ENCODE assay signal across 8 cellular contexts in the genomic region with DNA sequence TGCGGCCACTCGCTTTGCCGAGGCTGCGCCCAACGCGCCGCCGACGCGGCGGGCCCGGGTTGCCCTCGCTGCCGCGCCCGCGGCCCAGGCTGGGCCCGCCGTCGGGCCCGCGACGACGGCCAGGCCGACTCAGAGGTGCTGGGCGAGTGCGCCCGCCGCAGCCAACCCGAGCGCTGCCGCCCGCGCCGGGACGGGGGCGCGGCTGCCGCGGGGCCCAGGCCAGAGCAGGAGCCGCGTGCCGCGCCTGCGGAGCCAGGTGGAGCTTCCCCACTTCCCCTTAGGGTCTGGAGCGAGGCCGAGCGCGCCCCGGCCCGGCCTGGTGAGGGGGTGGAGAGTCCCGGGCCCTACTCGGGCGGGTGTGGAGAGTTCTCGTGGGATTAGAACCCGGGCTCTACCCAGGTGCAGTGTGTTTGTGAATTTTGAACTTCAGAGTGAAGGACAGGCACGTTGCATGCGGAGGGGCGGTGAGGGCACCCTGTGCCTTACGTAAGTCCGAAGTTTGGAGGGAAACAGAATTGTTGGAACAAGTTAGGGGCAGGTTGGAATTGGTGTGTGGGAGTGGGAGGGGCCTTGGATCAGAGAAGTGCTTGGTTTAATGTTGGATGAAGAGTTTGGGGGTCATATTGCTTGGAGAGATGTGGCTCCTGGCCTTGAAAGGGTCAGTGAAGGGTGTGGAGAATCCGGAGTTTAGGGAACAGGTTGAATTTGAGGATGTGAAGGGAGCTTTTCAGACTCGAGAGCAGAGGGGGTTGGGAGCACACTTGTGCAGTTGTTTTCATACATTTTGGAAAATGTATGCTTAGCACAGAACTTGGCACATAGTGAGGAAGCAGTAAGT. TPM values are rescaled to one million over a fixed set of nuclear protein-coding genes. Genes with fewer than 3 reads are reported as not detected.
DNase-seq lines count a peak whose midpoint lies in the region; ATAC-seq and TF ChIP-seq lines count a peak whose summit lies in the region.

No MANE protein-coding gene starts in this region.

- no peak for TF ChIP-seq POLR2A in GM18505 (IDR thresholded peaks at IDR 0.05; ENCODE audit: borderline replicate concordance, extremely low read depth, insufficient read depth, insufficient read length)

- H3K4me1 ChIP-seq in ACC112 (ENCODE audit: control insufficient read depth, insufficient read depth, low read length, unreplicated experiment) (peaks cover 23% of the 10 kb centered on the region), mucosa of descending colon (ENCODE audit: low read depth) (peaks cover 14% of the 10 kb centered on the region)

- peak overlapping the region; percentile 87 for H3K27ac Mint-ChIP-seq in activated CD8-positive, alpha-beta T cell treated with anti-CD3 and anti-CD28 coated beads for 36 hours
- H3K27ac Mint-ChIP-seq in endothelial cell (ENCODE audit: unreplicated experiment), result peak overlapping the region; percentile 89

- peaks cover 49% of the 10 kb centered on the region for H3K79me2 ChIP-seq in ACC112 (ENCODE audit: control insufficient read depth, insufficient read depth, low read length, unreplicated experiment)

- H3K9me3 Mint-ChIP-seq in activated CD8-positive, alpha-beta T cell treated with anti-CD3 and anti-CD28 coated beads for 36 hours, result no peaks in the 10 kb centered on the region
- H3K9me3 Mint-ChIP-seq in endothelial cell (ENCODE audit: unreplicated experiment), result no peaks in the 10 kb centered on the region

- POLR2A ChIA-PET in activated CD8-positive, alpha-beta T cell treated with anti-CD3 and anti-CD28 coated beads for 36 hours (lab: Charles Lee), result interaction anchor here (0.5 to 2.4 kb wide), 7 partner anchors 21 to 516 kb away, joined by 3 to 7 read pairs (median 3); a partner anchor contains a TSS

- peaks cover 39% of the 10 kb centered on the region for H3K4me1 Mint-ChIP-seq in activated CD8-positive, alpha-beta T cell treated with anti-CD3 and anti-CD28 coated beads for 36 hours (ENCODE audit: low read depth)
- H3K4me1 Mint-ChIP-seq in endothelial cell (ENCODE audit: unreplicated experiment), result peaks cover 29% of the 10 kb centered on the region

- H2AFZ ChIP-seq in ACC112 (ENCODE audit: low read length, unreplicated experiment), result peak overlapping the region; percentile 54

- TF ChIP-seq CTCF in activated CD8-positive, alpha-beta T cell treated with anti-CD3 and anti-CD28 coated beads for 36 hours (IDR thresholded peaks at IDR 0.05), result no peak
- no peak for TF ChIP-seq CTCF in endothelial cell (IDR thresholded peaks at IDR 0.05; ENCODE audit: unreplicated experiment)
- TF ChIP-seq CTCF in mucosa of descending colon (IDR thresholded peaks at IDR 0.05), result no peak

- H3K27me3 ChIP-seq in ACC112 (ENCODE audit: insufficient read depth, low read length), result no peaks in the 10 kb centered on the region

- DNase-seq in NCI-H510A treated with DMSO at 0.1 percent for 48 hours (lab: John Stamatoyannopoulos, UW), result peak; percentile 40
- peak; percentile 64 for DNase-seq in activated CD8-positive, alpha-beta T cell treated with anti-CD3 and anti-CD28 coated beads for 36 hours
- DNase-seq in endothelial cell (ENCODE audit: low spot score), result peak; percentile 60
- DNase-seq in mucosa of descending colon, result peak; percentile 49 to 78 (median 76)
- peak; percentile 67 for DNase-seq in stimulated activated naive CD8-positive, alpha-beta T cell treated with anti-CD3 and anti-CD28 coated beads, Interleukin-15, Interleukin-2, amounts not matched to agents 100 U/mL and 50 U/mL, for 24 hours

- H3K27me3 Mint-ChIP-seq in activated CD8-positive, alpha-beta T cell treated with anti-CD3 and anti-CD28 coated beads for 36 hours, result no peaks in the 10 kb centered on the region
- H3K27me3 Mint-ChIP-seq in endothelial cell (ENCODE audit: unreplicated experiment), result peaks cover 4% of the 10 kb centered on the region

- ATAC-seq in GM18505 (IDR thresholded peaks at IDR 0.05; ENCODE audit: unreplicated experiment) (peak; percentile 50), HG02884 (IDR thresholded peaks at IDR 0.05; ENCODE audit: unreplicated experiment) (peak; percentile 35), mucosa of descending colon (peak; percentile 75)
- peak; percentile 54 for ATAC-seq in activated CD8-positive, alpha-beta T cell treated with anti-CD3 and anti-CD28 coated beads for 36 hours
- peak; percentile 81 for ATAC-seq in stimulated activated naive CD8-positive, alpha-beta T cell treated with anti-CD3 and anti-CD28 coated beads, Interleukin-15, Interleukin-2, amounts not matched to agents 100 U/mL and 50 U/mL, for 24 hours

- H3K4me3 Mint-ChIP-seq in activated CD8-positive, alpha-beta T cell treated with anti-CD3 and anti-CD28 coated beads for 36 hours, result peak overlapping the region; percentile 91
- H3K4me3 Mint-ChIP-seq in endothelial cell (ENCODE audit: unreplicated experiment), result peak overlapping the region; percentile 96

- peaks cover 10% of the 10 kb centered on the region for H3K36me3 Mint-ChIP-seq in activated CD8-positive, alpha-beta T cell treated with anti-CD3 and anti-CD28 coated beads for 36 hours (ENCODE audit: low read depth)
- H3K36me3 Mint-ChIP-seq in endothelial cell (ENCODE audit: low read depth, unreplicated experiment), result no peaks in the 10 kb centered on the region

- H3K27ac ChIP-seq in ACC112 (ENCODE audit: low read depth, low read length), result peak overlapping the region; percentile 58; the same call in 1 of the 2 replicates

- H3K4me3 ChIP-seq in ACC112 (ENCODE audit: low read depth, low read length), result peak overlapping the region; percentile 81
- peak overlapping the region; percentile 62 for H3K4me3 ChIP-seq in mucosa of descending colon

- CTCF ChIA-PET in activated CD8-positive, alpha-beta T cell treated with anti-CD3 and anti-CD28 coated beads for 36 hours (lab: Charles Lee), result interaction anchor here (0.7 to 1.7 kb wide), 3 partner anchors 9 to 19 kb away, joined by 3 to 12 read pairs (median 5); no protein-coding TSS in a partner anchor

- no peaks in the 10 kb centered on the region for H3K9me3 ChIP-seq in mucosa of descending colon

- intact Hi-C loops in activated CD8-positive, alpha-beta T cell treated with anti-CD3 and anti-CD28 coated beads for 36 hours (cut with micrococcal nuclease), result no loop called here
- intact Hi-C loops in mucosa of descending colon (cut with DNase I, micrococcal nuclease), result no loop called here

- no peaks in the 10 kb centered on the region for H3K36me3 ChIP-seq in ACC112 (ENCODE audit: insufficient read depth, low read length)
- no peaks in the 10 kb centered on the region for H3K36me3 ChIP-seq in mucosa of descending colon (ENCODE audit: low read depth)

RNA-seq across cellular contexts. Expression of a gene that starts 0.7 kb away (rescaled TPM):
- total RNA-seq in activated CD8-positive, alpha-beta T cell treated with anti-CD3 and anti-CD28 coated beads for 36 hours, result 10 to 100 TPM; 13.9 to 14.2 TPM
- total RNA-seq in endothelial cell (ENCODE audit: unreplicated experiment), result 16.8 TPM
- 10 to 100 TPM; 12.5 to 22.0 (median 14.0) TPM for total RNA-seq in mucosa of descending colon

RNA-seq across cellular contexts. Expression of a gene that starts 18.1 kb away (rescaled TPM):
- not detected for total RNA-seq in activated CD8-positive, alpha-beta T cell treated with anti-CD3 and anti-CD28 coated beads for 36 hours
- 0.21 TPM for total RNA-seq in endothelial cell (ENCODE audit: unreplicated experiment)
- total RNA-seq in mucosa of descending colon, result 10 to 100 TPM in 2 of 3 donors, not detected in 1; 41.2 to 52.2 TPM

Comparison
In these comparisons a context has a peak if more than half of its experiments do, and no peak if none do; other contexts are left out.
1. Peak in every context shown above with its lines: DNase-seq, ATAC-seq, H3K4me3 ChIP-seq and H3K27ac ChIP-seq.